10 cellular contexts compared by ENCODE assay signal in the genomic region with DNA sequence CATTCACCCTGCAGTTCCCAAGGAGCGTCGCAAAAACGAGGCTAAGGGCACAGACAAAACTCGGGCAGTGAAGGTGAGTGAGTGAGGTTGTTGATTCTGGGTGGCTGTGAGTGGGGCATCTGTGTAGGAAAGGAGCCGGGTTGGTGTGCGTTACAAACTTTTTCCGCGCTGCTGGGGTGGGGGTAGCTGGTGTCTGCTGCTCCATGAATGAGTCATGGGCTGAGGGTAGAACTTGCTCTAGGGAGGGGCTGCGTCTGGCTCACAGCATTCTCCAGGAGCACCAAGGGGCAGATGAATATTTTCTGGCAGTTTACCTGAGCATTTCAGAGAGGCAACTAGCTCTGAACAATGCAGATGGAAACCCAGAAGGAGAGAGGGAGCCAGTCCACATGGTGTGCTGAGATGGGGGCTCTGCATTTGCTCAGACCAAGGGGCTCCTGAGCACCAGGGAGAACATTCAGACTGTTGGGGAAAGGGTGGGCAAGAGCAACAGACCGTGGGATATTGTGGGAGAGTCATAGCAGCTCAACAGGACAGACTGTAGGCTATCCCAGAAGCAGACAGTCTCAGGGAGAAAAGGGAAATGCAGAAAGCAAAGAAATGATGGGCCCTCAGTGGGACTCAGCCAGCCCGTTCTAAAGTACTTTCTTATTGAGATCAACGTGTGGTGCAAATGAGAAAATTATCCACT. TPM values are rescaled to one million over a fixed set of nuclear protein-coding genes. Genes with fewer than 3 reads are reported as not detected.
DNase-seq lines count a peak whose midpoint lies in the region; ATAC-seq, FAIRE-seq and TF ChIP-seq lines count a peak whose summit lies in the region.
"Had no signal": no experiment of that assay in that cellular context is flagged by ENCODE, and none has a peak within 500 bp of the region (broad histone marks: within the 10 kb centered on the region; RNA-seq: fewer than 3 reads in every experiment).

No MANE protein-coding gene starts in this region.

- H3K36me3 ChIP-seq in astrocyte (ENCODE audit: insufficient read depth, low read length) (no peaks in the 10 kb centered on the region), muscle layer of duodenum (ENCODE audit: control insufficient read depth in 1 of 2, insufficient read depth in 2 of 2, low read length in 2 of 2) (peaks cover 9% of the 10 kb centered on the region in 2 donors), upper lobe of right lung (no peaks in the 10 kb centered on the region)

- peaks cover 15% of the 10 kb centered on the region for H3K4me1 Mint-ChIP-seq in activated naive CD4-positive, alpha-beta T cell treated with anti-CD3 and anti-CD28 coated beads for 36 hours (ENCODE audit: low read depth)
- H3K4me1 Mint-ChIP-seq in activated naive CD4-positive, alpha-beta T cell treated with anti-CD3 and anti-CD28 coated beads, Interleukin-2, amount 10 ng/mL, durations not matched to agents 7 days and 5 days: no peaks in the 10 kb centered on the region
- peaks cover 39% of the 10 kb centered on the region for H3K4me1 Mint-ChIP-seq in astrocyte (ENCODE audit: low read depth, unreplicated experiment)

- H3K27ac Mint-ChIP-seq in activated naive CD4-positive, alpha-beta T cell treated with anti-CD3 and anti-CD28 coated beads for 36 hours: no peak overlapping the region
- no peak overlapping the region for H3K27ac Mint-ChIP-seq in activated naive CD4-positive, alpha-beta T cell treated with anti-CD3 and anti-CD28 coated beads, Interleukin-2, amount 10 ng/mL, durations not matched to agents 7 days and 5 days
- H3K27ac Mint-ChIP-seq in astrocyte (ENCODE audit: unreplicated experiment): peak overlapping the region; percentile 93

- H3K27ac ChIP-seq in astrocyte (ENCODE audit: low read depth, low read length) (peak overlapping the region; percentile 57), muscle layer of duodenum (ENCODE audit: low read length) (peak overlapping the region; percentile 71), upper lobe of right lung (no peak overlapping the region)

- H3K9ac ChIP-seq in astrocyte (ENCODE audit: low read length): peak overlapping the region; percentile 60

- H2AFZ ChIP-seq in astrocyte (ENCODE audit: low read depth, low read length): peak overlapping the region; percentile 60

- CTCF ChIA-PET in activated naive CD4-positive, alpha-beta T cell treated with anti-CD3 and anti-CD28 coated beads for 36 hours (lab: Charles Lee): interaction anchor here (1.0 kb wide), 1 partner anchor 10 kb away, joined by 4 read pairs; no protein-coding TSS in a partner anchor
- CTCF ChIA-PET in activated naive CD4-positive, alpha-beta T cell treated with anti-CD3 and anti-CD28 coated beads, Interleukin-2, amount 10 ng/mL, durations not matched to agents 7 days and 5 days (lab: Charles Lee): interaction anchor here (1.4 to 2.4 kb wide), 2 partner anchors 8 to 53 kb away, joined by 3 to 8 read pairs; no protein-coding TSS in a partner anchor

- H3K4me3 Mint-ChIP-seq in activated naive CD4-positive, alpha-beta T cell treated with anti-CD3 and anti-CD28 coated beads for 36 hours: no peak overlapping the region
- H3K4me3 Mint-ChIP-seq in activated naive CD4-positive, alpha-beta T cell treated with anti-CD3 and anti-CD28 coated beads, Interleukin-2, amount 10 ng/mL, durations not matched to agents 7 days and 5 days: no peak overlapping the region
- peak overlapping the region; percentile 54 for H3K4me3 Mint-ChIP-seq in astrocyte (ENCODE audit: unreplicated experiment)

- no peaks in the 10 kb centered on the region for H4K20me1 ChIP-seq in astrocyte (ENCODE audit: insufficient read depth, low read length)

- peak; percentile 46 for DNase-seq in activated naive CD4-positive, alpha-beta T cell treated with anti-CD3 and anti-CD28 coated beads for 36 hours
- no peak for DNase-seq in activated naive CD4-positive, alpha-beta T cell treated with anti-CD3 and anti-CD28 coated beads, Interleukin-2, amount 10 ng/mL, durations not matched to agents 7 days and 5 days
- DNase-seq in astrocyte (ENCODE audit: low read depth): peak; percentile 81
- DNase-seq in upper lobe of right lung: no peak
- DNase-seq in cerebellum (ENCODE audit: low spot score): no peak
- DNase-seq in DMS79 (lab: John Stamatoyannopoulos, UW): no peak
- DNase-seq in NCI-H1048 (lab: John Stamatoyannopoulos, UW): no peak
- DNase-seq: AML-193, NCI-H2107 had no signal

- H3K4me3 ChIP-seq in astrocyte (ENCODE audit: insufficient read depth, low read depth, low read length): no peak overlapping the region
- H3K4me3 ChIP-seq in muscle layer of duodenum (ENCODE audit: low read depth in 1 of 2, low read length in 2 of 2): no peak overlapping the region
- H3K4me3 ChIP-seq in upper lobe of right lung: no peak overlapping the region

- H3K4me2 ChIP-seq in astrocyte (ENCODE audit: low read length): peak overlapping the region; percentile 72

- H3K9me3 Mint-ChIP-seq in activated naive CD4-positive, alpha-beta T cell treated with anti-CD3 and anti-CD28 coated beads for 36 hours: no peaks in the 10 kb centered on the region
- no peaks in the 10 kb centered on the region for H3K9me3 Mint-ChIP-seq in activated naive CD4-positive, alpha-beta T cell treated with anti-CD3 and anti-CD28 coated beads, Interleukin-2, amount 10 ng/mL, durations not matched to agents 7 days and 5 days
- no peaks in the 10 kb centered on the region for H3K9me3 Mint-ChIP-seq in astrocyte (ENCODE audit: unreplicated experiment)

- TF ChIP-seq CTCF in astrocyte (IDR thresholded peaks at IDR 0.05; ENCODE audit: insufficient read depth, low read depth, low read length): no peak
- TF ChIP-seq CTCF in upper lobe of right lung (IDR thresholded peaks at IDR 0.05): no peak

- H3K27me3 Mint-ChIP-seq in activated naive CD4-positive, alpha-beta T cell treated with anti-CD3 and anti-CD28 coated beads for 36 hours (ENCODE audit: low read depth): no peaks in the 10 kb centered on the region
- H3K27me3 Mint-ChIP-seq in activated naive CD4-positive, alpha-beta T cell treated with anti-CD3 and anti-CD28 coated beads, Interleukin-2, amount 10 ng/mL, durations not matched to agents 7 days and 5 days: no peaks in the 10 kb centered on the region
- H3K27me3 Mint-ChIP-seq in astrocyte (ENCODE audit: low read depth, unreplicated experiment): no peaks in the 10 kb centered on the region

- peak; percentile 39 for ATAC-seq in upper lobe of right lung

- no peaks in the 10 kb centered on the region for H3K27me3 ChIP-seq in astrocyte (ENCODE audit: insufficient read depth, low read length)
- no peaks in the 10 kb centered on the region for H3K27me3 ChIP-seq in muscle layer of duodenum (ENCODE audit: low read depth, low read length)
- no peaks in the 10 kb centered on the region for H3K27me3 ChIP-seq in upper lobe of right lung

- FAIRE-seq in astrocyte (lab: Jason Lieb, UNC): no peak

- intact Hi-C loops in activated naive CD4-positive, alpha-beta T cell treated with anti-CD3 and anti-CD28 coated beads for 36 hours (cut with micrococcal nuclease): no loop called here
- intact Hi-C loops in upper lobe of right lung (cut with DNase I): no loop called here

- H3K9me3 ChIP-seq in astrocyte (ENCODE audit: insufficient read depth, low read depth, low read length): no peaks in the 10 kb centered on the region
- no peaks in the 10 kb centered on the region for H3K9me3 ChIP-seq in muscle layer of duodenum (ENCODE audit: control insufficient read depth in 1 of 2, low read length in 2 of 2)
- no peaks in the 10 kb centered on the region for H3K9me3 ChIP-seq in upper lobe of right lung

- H3K4me1 ChIP-seq in astrocyte (ENCODE audit: insufficient read depth, low read length) (peaks cover 29% of the 10 kb centered on the region), muscle layer of duodenum (ENCODE audit: control insufficient read depth in 1 of 2, insufficient read depth in 2 of 2, low read length in 2 of 2) (no peaks in the 10 kb centered on the region), upper lobe of right lung (no peaks in the 10 kb centered on the region)

- no peaks in the 10 kb centered on the region for H3K79me2 ChIP-seq in astrocyte (ENCODE audit: insufficient read depth, low read length)

- no peaks in the 10 kb centered on the region for H3K36me3 Mint-ChIP-seq in activated naive CD4-positive, alpha-beta T cell treated with anti-CD3 and anti-CD28 coated beads for 36 hours (ENCODE audit: low read depth)
- peaks cover 10% of the 10 kb centered on the region for H3K36me3 Mint-ChIP-seq in activated naive CD4-positive, alpha-beta T cell treated with anti-CD3 and anti-CD28 coated beads, Interleukin-2, amount 10 ng/mL, durations not matched to agents 7 days and 5 days
- peaks cover 3% of the 10 kb centered on the region for H3K36me3 Mint-ChIP-seq in astrocyte (ENCODE audit: low read depth, unreplicated experiment)

RNA-seq across cellular contexts. Expression of gene NOBOX, which starts 18.8 kb away (rescaled TPM):
- total RNA-seq in activated naive CD4-positive, alpha-beta T cell treated with anti-CD3 and anti-CD28 coated beads for 36 hours: not detected
- total RNA-seq in astrocyte (not detected in 2 replicates), upper lobe of right lung (not detected), cerebellum (not detected)

RNA-seq across cellular contexts. Expression of gene ARHGEF5, which starts 29.5 kb away (rescaled TPM):
- total RNA-seq in activated naive CD4-positive, alpha-beta T cell treated with anti-CD3 and anti-CD28 coated beads for 36 hours: 10 to 100 TPM; 15.4 to 17.6 TPM
- total RNA-seq in astrocyte (9.3 and 10.5 TPM in 2 replicates), upper lobe of right lung (36.9 TPM), cerebellum (1.2 TPM)

Comparison
In these comparisons a context has a peak if more than half of its experiments do, and no peak if none do; other contexts are left out.
1. DNase-seq: peak in activated naive CD4-positive, alpha-beta T cell treated with anti-CD3 and anti-CD28 coated beads for 36 hours (single experiment) and astrocyte (single experiment); none in activated naive CD4-positive, alpha-beta T cell treated with anti-CD3 and anti-CD28 coated beads, Interleukin-2, amount 10 ng/mL, durations not matched to agents 7 days and 5 days (single experiment), upper lobe of right lung (single experiment), cerebellum (single experiment), DMS79 (single experiment) and NCI-H1048 (single experiment).